Comparison of ENCODE assay signal across 8 cellular contexts in genomic region chr22:23849009-23850006, GRCh38. TPM values are rescaled to one million over a fixed set of nuclear protein-coding genes. Genes with fewer than 3 reads are reported as not detected.
DNase-seq lines count a peak whose midpoint lies in the region; ATAC-seq lines count a peak whose summit lies in the region.

No MANE protein-coding gene starts in this region.

- no peaks in the 10 kb centered on the region for H3K36me3 ChIP-seq in NT2/D1 (ENCODE audit: insufficient read depth, insufficient read length, low read length)

- H3K4me1 ChIP-seq in NT2/D1 (ENCODE audit: insufficient read depth, insufficient read length): peaks cover 15% of the 10 kb centered on the region

- no peaks in the 10 kb centered on the region for H3K9me3 ChIP-seq in NT2/D1 (ENCODE audit: insufficient read depth, low read length)

- H3K4me3 ChIP-seq in NT2/D1 (ENCODE audit: insufficient read length, low read depth): no peak overlapping the region

- no peaks in the 10 kb centered on the region for H3K9me3 Mint-ChIP-seq in naive thymus-derived CD8-positive, alpha-beta T cell
- H3K9me3 Mint-ChIP-seq in stimulated activated effector memory CD8-positive, alpha-beta T cell treated with anti-CD3 and anti-CD28 coated beads, Interleukin-12 subunit alpha, Interleukin-12 subunit beta, amount 100 ng/mL, for 72 hours: no peaks in the 10 kb centered on the region

- no peak overlapping the region for H3K27ac Mint-ChIP-seq in naive thymus-derived CD8-positive, alpha-beta T cell
- H3K27ac Mint-ChIP-seq in stimulated activated effector memory CD8-positive, alpha-beta T cell treated with anti-CD3 and anti-CD28 coated beads, Interleukin-12 subunit alpha, Interleukin-12 subunit beta, amount 100 ng/mL, for 72 hours: no peak overlapping the region

- H3K27me3 ChIP-seq in NT2/D1 (ENCODE audit: insufficient read depth, insufficient read length): peaks cover 15% of the 10 kb centered on the region

- no peaks in the 10 kb centered on the region for H3K27me3 Mint-ChIP-seq in naive thymus-derived CD8-positive, alpha-beta T cell

- POLR2A ChIA-PET in naive thymus-derived CD8-positive, alpha-beta T cell (lab: Charles Lee): interaction anchor here (0.8 to 1.2 kb wide), 3 partner anchors 8 to 78 kb away, joined by 3 to 5 read pairs (median 5); partner anchors contain the start of gene SLC2A11

- peak; percentile 96 to 97 for ATAC-seq in naive thymus-derived CD8-positive, alpha-beta T cell
- ATAC-seq in stimulated activated effector memory CD8-positive, alpha-beta T cell treated with anti-CD3 and anti-CD28 coated beads, Interleukin-12 subunit alpha, Interleukin-12 subunit beta, amount 100 ng/mL, for 72 hours: peak; percentile 88
- no peak for ATAC-seq in GM21786 (IDR thresholded peaks at IDR 0.05; ENCODE audit: unreplicated experiment)

- no peaks in the 10 kb centered on the region for H3K36me3 Mint-ChIP-seq in naive thymus-derived CD8-positive, alpha-beta T cell
- no peaks in the 10 kb centered on the region for H3K36me3 Mint-ChIP-seq in stimulated activated effector memory CD8-positive, alpha-beta T cell treated with anti-CD3 and anti-CD28 coated beads, Interleukin-12 subunit alpha, Interleukin-12 subunit beta, amount 100 ng/mL, for 72 hours

- peak; percentile 10 for DNase-seq in DMS79 (lab: John Stamatoyannopoulos, UW)
- peak; percentile 64 for DNase-seq in HT-29 (ENCODE audit: low spot score)
- no peak for DNase-seq in NT2/D1 (ENCODE audit: low read depth, low spot score)
- DNase-seq in activated CD8-positive, alpha-beta memory T cell treated with anti-CD3 and anti-CD28 coated beads, Interleukin-2, amount 50 U/mL, for 4 hours: peak; percentile 88
- peak; percentile 80 for DNase-seq in epidermal melanocyte (ENCODE audit: insufficient read length, low spot score)
- peak; percentile 73 to 91 (median 84) for DNase-seq in naive thymus-derived CD8-positive, alpha-beta T cell
- DNase-seq in stimulated activated effector memory CD8-positive, alpha-beta T cell treated with anti-CD3 and anti-CD28 coated beads, Interleukin-12 subunit alpha, Interleukin-12 subunit beta, amount 100 ng/mL, for 72 hours (ENCODE audit: low spot score in 2 of 2): peak; percentile 94

- peak overlapping the region; percentile 44 for H3K9ac ChIP-seq in NT2/D1 (ENCODE audit: insufficient read length, low read depth)

- peak overlapping the region in 2 of 10 donors; percentile 33 to 55 for H3K4me3 Mint-ChIP-seq in naive thymus-derived CD8-positive, alpha-beta T cell
- H3K4me3 Mint-ChIP-seq in stimulated activated effector memory CD8-positive, alpha-beta T cell treated with anti-CD3 and anti-CD28 coated beads, Interleukin-12 subunit alpha, Interleukin-12 subunit beta, amount 100 ng/mL, for 72 hours: peak overlapping the region; percentile 40

- peaks cover 0 to 31% (median 4%) of the 10 kb centered on the region in 4 donors for H3K4me1 Mint-ChIP-seq in naive thymus-derived CD8-positive, alpha-beta T cell
- H3K4me1 Mint-ChIP-seq in stimulated activated effector memory CD8-positive, alpha-beta T cell treated with anti-CD3 and anti-CD28 coated beads, Interleukin-12 subunit alpha, Interleukin-12 subunit beta, amount 100 ng/mL, for 72 hours: peaks cover 5% of the 10 kb centered on the region

RNA-seq across cellular contexts. Expression of gene SLC2A11, which starts 8.4 kb away (rescaled TPM):
- 7.7 and 9.7 TPM in 2 replicates for total RNA-seq in HT-29 (2014; rRNA removed; shearing (Covaris generic))
- 10 to 100 TPM; 22.7 to 23.6 TPM for total RNA-seq in naive thymus-derived CD8-positive, alpha-beta T cell
- 1 to 10 TPM; 3.6 to 8.5 (median 6.3) TPM for polyA plus RNA-seq in naive thymus-derived CD8-positive, alpha-beta T cell

RNA-seq across cellular contexts. Expression of gene DERL3, which starts 10.5 kb away (rescaled TPM):
- 0.79 and 0.91 TPM in 2 replicates for total RNA-seq in HT-29 (2014; rRNA removed; shearing (Covaris generic))
- total RNA-seq in naive thymus-derived CD8-positive, alpha-beta T cell: 1 to 10 TPM; 1.7 to 2.0 TPM
- polyA plus RNA-seq in naive thymus-derived CD8-positive, alpha-beta T cell: not detected

RNA-seq across cellular contexts. Expression of gene MIF, which starts 44.9 kb away (rescaled TPM):
- total RNA-seq in HT-29 (2014; rRNA removed; shearing (Covaris generic)): 875 and 977 TPM in 2 replicates
- 100 to 1,000 TPM; 206 to 208 TPM for total RNA-seq in naive thymus-derived CD8-positive, alpha-beta T cell
- polyA plus RNA-seq in naive thymus-derived CD8-positive, alpha-beta T cell: 1,000 to 10,000 TPM; 1,088 to 1,264 (median 1,247) TPM
